ENCODE assay signal across 8 cellular contexts in the genomic region with DNA sequence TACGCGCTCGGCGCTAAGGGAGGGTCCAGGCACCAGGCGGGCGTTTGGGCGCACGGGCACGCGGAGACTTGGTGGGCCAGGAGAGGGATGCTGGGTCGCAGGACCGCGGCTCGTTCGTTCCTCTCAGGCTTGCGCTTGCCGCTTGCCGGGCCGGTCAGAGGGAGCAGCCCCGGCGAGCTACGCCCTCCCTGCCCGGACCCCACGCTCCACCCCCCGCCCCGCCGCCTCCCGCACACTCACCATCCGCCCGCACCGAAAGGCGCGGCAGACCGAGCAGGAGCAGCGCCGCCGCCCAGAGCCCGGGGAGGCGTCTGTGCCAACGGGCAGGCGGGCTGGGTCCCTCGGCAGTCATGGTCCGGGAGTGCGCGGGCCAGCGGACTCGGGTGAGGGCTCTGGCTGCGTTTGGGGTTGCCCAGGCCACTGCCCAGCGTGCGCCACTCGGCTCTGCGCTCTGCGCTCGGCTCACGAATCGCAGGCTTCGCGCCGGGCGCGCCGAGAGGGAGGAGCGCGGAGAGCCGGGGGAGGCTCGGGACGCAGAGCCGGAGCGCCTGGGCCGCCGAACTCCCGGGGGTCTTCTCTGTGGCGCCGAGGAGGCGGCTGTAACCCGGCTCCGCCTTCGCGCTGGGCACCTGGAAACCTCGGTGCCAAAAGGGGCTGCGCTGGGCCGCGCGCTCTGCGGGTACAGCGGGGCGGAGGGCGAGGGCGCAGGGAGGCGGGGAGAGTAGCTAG. TPM values are rescaled to one million over a fixed set of nuclear protein-coding genes. Genes with fewer than 3 reads are reported as not detected.
DNase-seq lines count a peak whose midpoint lies in the region; ATAC-seq and TF ChIP-seq lines count a peak whose summit lies in the region.

TSS of gene SUSD5 (minus strand) at position 365 of the 729 bp plus-strand sequence. CDS start at position 352, 13 bp downstream.

- CTCF ChIA-PET in PC-3 (lab: Charles Lee): no interaction called here

- H3K36me3 ChIP-seq in PC-3 (ENCODE audit: low read depth, low read length): no peaks in the 10 kb centered on the region

- H3K4me2 ChIP-seq in PC-3 (ENCODE audit: low read length): peak within 1 kb of the TSS; percentile 71

- no peaks in the 10 kb centered on the region for H3K9me2 ChIP-seq in PC-3 (replicated peaks; ENCODE audit: low read length)

- H3K4me1 ChIP-seq in PC-3 (ENCODE audit: insufficient read depth, low read length): 0 out of 2 replicates have a peak, but pooled peaks cover 3% of the 10 kb centered on the region

- intact Hi-C loops in PC-3 (cut with micrococcal nuclease): no loop called here

- TF ChIP-seq CTCF in PC-3 (conservative IDR thresholded peaks at IDR 0.05; ENCODE audit: low read depth, low read length) (no peak), omental fat pad (IDR thresholded peaks at IDR 0.05) (no peak)

- POLR2A ChIA-PET in PC-3 (lab: Charles Lee; ENCODE audit: unreplicated experiment): no interaction called here

- in situ Hi-C loops in G401 (cut with HindIII; ENCODE audit: low sequenced_read_pairs): no loop called here

- H4K20me1 ChIP-seq in PC-3 (ENCODE audit: low read length): no peaks in the 10 kb centered on the region

- DNase-seq in G401 (ENCODE audit: low spot score) (no peak), PC-3 (no peak), fibroblast of peridontal ligament (ENCODE audit: extremely low read depth) (peak; percentile 50), omental fat pad (ENCODE audit: low spot score) (no peak), RKO (ENCODE audit: low spot score) (no peak), HPDE6-E6E7 (ENCODE audit: extremely low spot score) (no peak)

- H2AFZ ChIP-seq in PC-3 (ENCODE audit: low read length): peak within 1 kb of the TSS; percentile 71

- no peaks in the 10 kb centered on the region for H3K9me3 ChIP-seq in PC-3 (ENCODE audit: low read length)

- ATAC-seq in PC-3 (peak; percentile 30), omental fat pad (ENCODE audit: low FRiP score) (peak; percentile 71), HG03460 (IDR thresholded peaks at IDR 0.05; ENCODE audit: unreplicated experiment) (no peak), GM21367 (IDR thresholded peaks at IDR 0.05; ENCODE audit: unreplicated experiment) (no peak)

- no peaks in the 10 kb centered on the region for H3K79me2 ChIP-seq in PC-3 (ENCODE audit: low read length)

- no TSS peak for BruUV-seq in PC-3 (replicated peaks; lab: Mats Ljungman, UMichigan)

- peak within 1 kb of the TSS; percentile 44 for H3K4me3 ChIP-seq in PC-3 (ENCODE audit: low read length)

- H3K27me3 ChIP-seq in PC-3 (ENCODE audit: low read length): peaks cover 20% of the 10 kb centered on the region

- H3K9ac ChIP-seq in PC-3 (ENCODE audit: low read length): no peak within 1 kb of the TSS

- H3F3A ChIP-seq in PC-3 (ENCODE audit: low read length, unreplicated experiment): no peaks in the 10 kb centered on the region

- H3K27ac ChIP-seq in PC-3 (ENCODE audit: low read length): no peak within 1 kb of the TSS

RNA-seq across cellular contexts. Expression of gene SUSD5, which starts in this region (rescaled TPM):
- 9.2 and 16.6 TPM in 2 replicates for total RNA-seq in G401 (2014; rRNA removed; shearing (Covaris generic))
- total RNA-seq in PC-3 (2014; rRNA removed): not detected in 2 replicates
- 10 to 100 TPM in 2 of 4 donors, 1 to 10 TPM in 2; 2.0 to 13.5 (median 6.6) TPM for total RNA-seq in omental fat pad

Comparison
In these comparisons a context has a peak if more than half of its experiments do, and no peak if none do; other contexts are left out.
1. Peak in ATAC-seq, H3K4me3 ChIP-seq and H3K4me2 ChIP-seq in PC-3; RNA of the gene not detected or under 1 TPM.